Comparison of ENCODE assay signal across 8 cellular contexts in genomic region chr5:132829742-132830435, GRCh38. TPM values are rescaled to one million over a fixed set of nuclear protein-coding genes. Genes with fewer than 3 reads are reported as not detected.
DNase-seq lines count a peak whose midpoint lies in the region; ATAC-seq lines count a peak whose summit lies in the region.

No MANE protein-coding gene starts in this region.

- peaks cover 49% of the 10 kb centered on the region for H3K27me3 Mint-ChIP-seq in activated CD8-positive, alpha-beta memory T cell treated with anti-CD3 and anti-CD28 coated beads, Interleukin-2, amount 10 ng/mL, durations not matched to agents 7 days and 5 days

- H3K4me3 Mint-ChIP-seq in activated CD8-positive, alpha-beta memory T cell treated with anti-CD3 and anti-CD28 coated beads, Interleukin-2, amount 10 ng/mL, durations not matched to agents 7 days and 5 days = peak overlapping the region; percentile 79

- H3K36me3 ChIP-seq in endocrine pancreas (ENCODE audit: control insufficient read depth, insufficient read depth, low read length) = no peaks in the 10 kb centered on the region

- H3K9me3 ChIP-seq in endocrine pancreas (ENCODE audit: control insufficient read depth, low read length) = no peaks in the 10 kb centered on the region

- peak overlapping the region; percentile 73 for H3K27ac Mint-ChIP-seq in activated CD8-positive, alpha-beta memory T cell treated with anti-CD3 and anti-CD28 coated beads, Interleukin-2, amount 10 ng/mL, durations not matched to agents 7 days and 5 days

- peak; percentile 78 for DNase-seq in Ammon's horn (ENCODE audit: low spot score)
- peak; percentile 20 for DNase-seq in NCI-H82 treated with DMSO at 0.1 percent for 48 hours (lab: John Stamatoyannopoulos, UW; ENCODE audit: unreplicated experiment)
- peak; percentile 80 for DNase-seq in activated CD8-positive, alpha-beta memory T cell treated with anti-CD3 and anti-CD28 coated beads, Interleukin-2, amount 10 ng/mL, durations not matched to agents 7 days and 5 days
- DNase-seq in midbrain (lab: John Stamatoyannopoulos, UW) = peak; percentile 81
- DNase-seq in stimulated activated CD8-positive, alpha-beta memory T cell treated with anti-CD3 and anti-CD28 coated beads, Interleukin-4, amount 100 ng/mL, for 1 hour (ENCODE audit: low read depth in 2 of 2, low spot score in 1 of 2) = peak; percentile 33 to 44

- CTCF ChIA-PET in activated CD8-positive, alpha-beta memory T cell treated with anti-CD3 and anti-CD28 coated beads, Interleukin-2, amount 10 ng/mL, durations not matched to agents 7 days and 5 days (lab: Charles Lee) = interaction anchor here (0.7 to 6.8 kb wide), 23 partner anchors 11 to 1100 kb away, joined by 3 to 60 read pairs (median 4); partner anchors contain the start of genes GDF9, KIF3A and UQCRQ

- H3K9me3 Mint-ChIP-seq in activated CD8-positive, alpha-beta memory T cell treated with anti-CD3 and anti-CD28 coated beads, Interleukin-2, amount 10 ng/mL, durations not matched to agents 7 days and 5 days (ENCODE audit: low read depth) = no peaks in the 10 kb centered on the region

- no peaks in the 10 kb centered on the region for H3K36me3 Mint-ChIP-seq in activated CD8-positive, alpha-beta memory T cell treated with anti-CD3 and anti-CD28 coated beads, Interleukin-2, amount 10 ng/mL, durations not matched to agents 7 days and 5 days

- no peaks in the 10 kb centered on the region for H3K27me3 ChIP-seq in endocrine pancreas (ENCODE audit: control insufficient read depth, insufficient read depth, low read length)

- peak overlapping the region; percentile 83 for H3K9ac ChIP-seq in endocrine pancreas (ENCODE audit: control insufficient read depth, insufficient read depth, low read length)

- peaks cover 19% of the 10 kb centered on the region for H3K4me1 Mint-ChIP-seq in activated CD8-positive, alpha-beta memory T cell treated with anti-CD3 and anti-CD28 coated beads, Interleukin-2, amount 10 ng/mL, durations not matched to agents 7 days and 5 days

- no peaks in the 10 kb centered on the region for H3K4me1 ChIP-seq in endocrine pancreas (ENCODE audit: control insufficient read depth, insufficient read depth, low read length)

- H3K4me3 ChIP-seq in endocrine pancreas (ENCODE audit: control insufficient read depth, insufficient read depth, low read length) = peak overlapping the region; percentile 52

- ATAC-seq in GM19043 (IDR thresholded peaks at IDR 0.05; ENCODE audit: low read depth, unreplicated experiment) (peak; percentile 74), HG03342 (IDR thresholded peaks at IDR 0.05; ENCODE audit: unreplicated experiment) (peak; percentile 63)
- ATAC-seq in activated CD8-positive, alpha-beta memory T cell treated with anti-CD3 and anti-CD28 coated beads, Interleukin-2, amount 10 ng/mL, durations not matched to agents 7 days and 5 days = peak; percentile 90

RNA-seq across cellular contexts. Expression of gene SHROOM1, which starts 0.6 kb away (rescaled TPM):
- total RNA-seq in activated CD8-positive, alpha-beta memory T cell treated with anti-CD3 and anti-CD28 coated beads, Interleukin-2, amount 10 ng/mL, durations not matched to agents 7 days and 5 days = 10 to 100 TPM in 1 of 2 experiments, 1 to 10 TPM in 1; 4.4 to 11.5 TPM

RNA-seq across cellular contexts. Expression of gene SOWAHA, which starts 16.8 kb away (rescaled TPM):
- under 1 TPM in 1 of 2 experiments, not detected in 1; 0.42 TPM for total RNA-seq in activated CD8-positive, alpha-beta memory T cell treated with anti-CD3 and anti-CD28 coated beads, Interleukin-2, amount 10 ng/mL, durations not matched to agents 7 days and 5 days

RNA-seq across cellular contexts. Expression of gene GDF9, which starts 36.4 kb away (rescaled TPM):
- total RNA-seq in activated CD8-positive, alpha-beta memory T cell treated with anti-CD3 and anti-CD28 coated beads, Interleukin-2, amount 10 ng/mL, durations not matched to agents 7 days and 5 days = under 1 TPM; 0.26 to 0.67 TPM

RNA-seq across cellular contexts. Expression of gene UQCRQ, which starts 36.6 kb away (rescaled TPM):
- 100 to 1,000 TPM; 344 to 446 TPM for total RNA-seq in activated CD8-positive, alpha-beta memory T cell treated with anti-CD3 and anti-CD28 coated beads, Interleukin-2, amount 10 ng/mL, durations not matched to agents 7 days and 5 days

RNA-seq across cellular contexts. Expression of gene LEAP2, which starts 43.6 kb away (rescaled TPM):
- total RNA-seq in activated CD8-positive, alpha-beta memory T cell treated with anti-CD3 and anti-CD28 coated beads, Interleukin-2, amount 10 ng/mL, durations not matched to agents 7 days and 5 days = 1 to 10 TPM; 2.7 to 6.0 TPM

Comparison
In these comparisons a context has a peak if more than half of its experiments do, and no peak if none do; other contexts are left out.
1. Peak in every context shown above with its lines: DNase-seq, ATAC-seq and H3K4me3 ChIP-seq.
2. DNase-seq: peak in every context shown above with its lines; median percentile 81 in midbrain; 80 in activated CD8-positive, alpha-beta memory T cell treated with anti-CD3 and anti-CD28 coated beads, Interleukin-2, amount 10 ng/mL, durations not matched to agents 7 days and 5 days; 78 in Ammon's horn; 38 in stimulated activated CD8-positive, alpha-beta memory T cell treated with anti-CD3 and anti-CD28 coated beads, Interleukin-4, amount 100 ng/mL, for 1 hour; 20 in NCI-H82 treated with DMSO at 0.1 percent for 48 hours.